In the genomic region with DNA sequence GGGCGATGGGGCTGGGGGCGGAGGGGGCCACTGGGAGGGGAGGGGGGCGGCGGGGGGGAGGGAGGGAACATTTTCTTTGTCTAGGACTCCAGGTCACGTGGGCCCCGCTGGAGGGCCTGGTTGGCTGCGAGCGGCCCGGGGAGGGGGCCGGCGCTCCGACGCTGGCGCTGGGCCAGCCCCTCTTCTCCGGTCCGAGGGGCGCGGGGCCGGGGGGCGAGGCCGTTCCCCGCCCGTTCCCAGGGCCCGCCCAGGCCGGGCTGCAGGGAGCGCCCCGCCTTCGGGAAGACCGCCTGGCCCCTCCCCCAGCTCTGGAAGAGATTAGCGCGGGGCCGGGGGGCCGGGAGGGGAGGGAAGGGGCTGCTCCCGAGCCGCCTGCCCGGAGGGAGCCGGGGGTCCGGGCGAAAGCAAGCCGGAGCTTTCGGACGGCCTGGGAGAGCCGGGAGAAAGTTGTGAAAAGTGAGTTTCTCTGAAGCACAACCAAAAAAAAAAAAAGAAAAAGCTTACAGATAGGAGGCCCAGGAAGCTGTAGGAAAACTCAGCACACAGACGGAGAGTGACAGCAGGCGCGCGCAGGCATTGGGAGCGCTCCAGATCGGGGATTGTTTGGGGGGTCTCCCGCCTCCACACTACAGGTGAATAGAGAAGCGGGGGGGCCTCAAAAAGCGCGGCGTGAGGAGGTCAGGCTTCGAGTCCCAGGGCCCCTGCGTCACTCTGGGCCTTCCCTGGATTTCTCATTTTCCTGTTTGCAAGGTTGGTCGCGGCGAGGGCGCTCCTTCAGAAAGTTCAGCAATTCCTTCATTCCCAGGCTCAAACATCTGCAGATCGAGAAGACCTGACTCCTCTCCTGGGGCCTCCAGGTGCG, we compare ENCODE assay signal across 1 cellular context.
TF ChIP-seq lines count a peak whose summit lies in the region.

No MANE protein-coding gene starts in this region.

TF ChIP-seq in HepG2, 621 proteins besides CTCF, POLR2A, EP300 and RAD21 (continued from another document and continues in another):
- TF ChIP-seq ZNF576 (CRISPR knock-in tag; IDR thresholded peaks at IDR 0.05) (no peak), HOXA7 (CRISPR knock-in tag; IDR thresholded peaks at IDR 0.05) (no peak), ZNF121 (CRISPR knock-in tag; IDR thresholded peaks at IDR 0.05) (no peak), ZNF839 (CRISPR knock-in tag; IDR thresholded peaks at IDR 0.05; ENCODE audit: borderline replicate concordance) (no peak), THYN1 (CRISPR knock-in tag; IDR thresholded peaks at IDR 0.05; ENCODE audit: borderline replicate concordance, low read depth) (no peak), BCL6 (CRISPR knock-in tag; IDR thresholded peaks at IDR 0.05) (no peak), HNRNPLL (IDR thresholded peaks at IDR 0.05; ENCODE audit: low read depth, low read length, poor library complexity, severe bottlenecking) (no peak), SYNCRIP (IDR thresholded peaks at IDR 0.05; ENCODE audit: insufficient read depth, low read depth, low read length) (no peak), NBN (conservative IDR thresholded peaks at IDR 0.05) (no peak), NR3C1 (CRISPR knock-in tag; IDR thresholded peaks at IDR 0.05) (no peak), ZNF652 (CRISPR knock-in tag; IDR thresholded peaks at IDR 0.05; ENCODE audit: borderline replicate concordance, low read depth) (no peak), ZBTB42 (CRISPR knock-in tag; IDR thresholded peaks at IDR 0.05) (no peak), PHB2 (IDR thresholded peaks at IDR 0.05; ENCODE audit: partially characterized antibody) (no peak), POLR2AphosphoS5 (IDR thresholded peaks at IDR 0.05; ENCODE audit: low read depth, low read length) (no peak; the same call in none of the 2 replicates), NCOA2 (CRISPR knock-in tag; IDR thresholded peaks at IDR 0.05) (no peak), CREM (IDR thresholded peaks at IDR 0.05) (no peak), CREM (CRISPR knock-in tag; IDR thresholded peaks at IDR 0.05) (no peak), ZNF235 (CRISPR knock-in tag; IDR thresholded peaks at IDR 0.05; ENCODE audit: borderline replicate concordance) (no peak), ZNF432 (CRISPR knock-in tag; IDR thresholded peaks at IDR 0.05; ENCODE audit: borderline replicate concordance) (no peak), ZNF572 (CRISPR knock-in tag; IDR thresholded peaks at IDR 0.05) (no peak), YEATS4 (CRISPR knock-in tag; IDR thresholded peaks at IDR 0.05; ENCODE audit: borderline replicate concordance) (no peak; the same call in 1 of the 2 replicates), PRPF4 (IDR thresholded peaks at IDR 0.05; ENCODE audit: low read depth, low read length, poor library complexity, severe bottlenecking) (peak; percentile 85), ZFP36L1 (CRISPR knock-in tag; IDR thresholded peaks at IDR 0.05) (no peak), NONO (IDR thresholded peaks at IDR 0.05) (no peak), NONO (CRISPR knock-in tag; conservative IDR thresholded peaks at IDR 0.05) (no peak), IRX3 (CRISPR knock-in tag; IDR thresholded peaks at IDR 0.05; ENCODE audit: borderline replicate concordance, low read depth) (no peak; the same call in 1 of the 2 replicates), ELF3 (CRISPR knock-in tag; IDR thresholded peaks at IDR 0.05) (no peak), RELA (CRISPR knock-in tag; IDR thresholded peaks at IDR 0.05) (no peak), THAP8 (CRISPR knock-in tag; IDR thresholded peaks at IDR 0.05; ENCODE audit: borderline replicate concordance) (no peak), SP1 (IDR thresholded peaks at IDR 0.05) (no peak), SP1 (CRISPR knock-in tag; IDR thresholded peaks at IDR 0.05) (0 out of 2 replicates have a peak, but pooled peaks have one; percentile 10), ZNF737 (CRISPR knock-in tag; IDR thresholded peaks at IDR 0.05; ENCODE audit: borderline replicate concordance) (no peak), HDAC2 (CRISPR knock-in tag; IDR thresholded peaks at IDR 0.05) (no peak), ZNF556 (CRISPR knock-in tag; IDR thresholded peaks at IDR 0.05; ENCODE audit: borderline replicate concordance) (no peak; the same call in 1 of the 2 replicates), SIX1 (CRISPR knock-in tag; IDR thresholded peaks at IDR 0.05; ENCODE audit: borderline replicate concordance) (no peak)
- TF ChIP-seq, protein P1, sequence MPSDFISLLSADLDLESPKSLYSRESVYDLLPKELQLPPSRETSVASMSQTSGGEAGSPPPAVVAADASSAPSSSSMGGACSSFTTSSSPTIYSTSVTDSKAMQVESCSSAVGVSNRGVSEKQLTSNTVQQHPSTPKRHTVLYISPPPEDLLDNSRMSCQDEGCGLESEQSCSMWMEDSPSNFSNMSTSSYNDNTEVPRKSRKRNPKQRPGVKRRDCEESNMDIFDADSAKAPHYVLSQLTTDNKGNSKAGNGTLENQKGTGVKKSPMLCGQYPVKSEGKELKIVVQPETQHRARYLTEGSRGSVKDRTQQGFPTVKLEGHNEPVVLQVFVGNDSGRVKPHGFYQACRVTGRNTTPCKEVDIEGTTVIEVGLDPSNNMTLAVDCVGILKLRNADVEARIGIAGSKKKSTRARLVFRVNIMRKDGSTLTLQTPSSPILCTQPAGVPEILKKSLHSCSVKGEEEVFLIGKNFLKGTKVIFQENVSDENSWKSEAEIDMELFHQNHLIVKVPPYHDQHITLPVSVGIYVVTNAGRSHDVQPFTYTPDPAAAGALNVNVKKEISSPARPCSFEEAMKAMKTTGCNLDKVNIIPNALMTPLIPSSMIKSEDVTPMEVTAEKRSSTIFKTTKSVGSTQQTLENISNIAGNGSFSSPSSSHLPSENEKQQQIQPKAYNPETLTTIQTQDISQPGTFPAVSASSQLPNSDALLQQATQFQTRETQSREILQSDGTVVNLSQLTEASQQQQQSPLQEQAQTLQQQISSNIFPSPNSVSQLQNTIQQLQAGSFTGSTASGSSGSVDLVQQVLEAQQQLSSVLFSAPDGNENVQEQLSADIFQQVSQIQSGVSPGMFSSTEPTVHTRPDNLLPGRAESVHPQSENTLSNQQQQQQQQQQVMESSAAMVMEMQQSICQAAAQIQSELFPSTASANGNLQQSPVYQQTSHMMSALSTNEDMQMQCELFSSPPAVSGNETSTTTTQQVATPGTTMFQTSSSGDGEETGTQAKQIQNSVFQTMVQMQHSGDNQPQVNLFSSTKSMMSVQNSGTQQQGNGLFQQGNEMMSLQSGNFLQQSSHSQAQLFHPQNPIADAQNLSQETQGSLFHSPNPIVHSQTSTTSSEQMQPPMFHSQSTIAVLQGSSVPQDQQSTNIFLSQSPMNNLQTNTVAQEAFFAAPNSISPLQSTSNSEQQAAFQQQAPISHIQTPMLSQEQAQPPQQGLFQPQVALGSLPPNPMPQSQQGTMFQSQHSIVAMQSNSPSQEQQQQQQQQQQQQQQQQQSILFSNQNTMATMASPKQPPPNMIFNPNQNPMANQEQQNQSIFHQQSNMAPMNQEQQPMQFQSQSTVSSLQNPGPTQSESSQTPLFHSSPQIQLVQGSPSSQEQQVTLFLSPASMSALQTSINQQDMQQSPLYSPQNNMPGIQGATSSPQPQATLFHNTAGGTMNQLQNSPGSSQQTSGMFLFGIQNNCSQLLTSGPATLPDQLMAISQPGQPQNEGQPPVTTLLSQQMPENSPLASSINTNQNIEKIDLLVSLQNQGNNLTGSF (CRISPR knock-in tag; IDR thresholded peaks at IDR 0.05): no peak
- TF ChIP-seq, protein P2, sequence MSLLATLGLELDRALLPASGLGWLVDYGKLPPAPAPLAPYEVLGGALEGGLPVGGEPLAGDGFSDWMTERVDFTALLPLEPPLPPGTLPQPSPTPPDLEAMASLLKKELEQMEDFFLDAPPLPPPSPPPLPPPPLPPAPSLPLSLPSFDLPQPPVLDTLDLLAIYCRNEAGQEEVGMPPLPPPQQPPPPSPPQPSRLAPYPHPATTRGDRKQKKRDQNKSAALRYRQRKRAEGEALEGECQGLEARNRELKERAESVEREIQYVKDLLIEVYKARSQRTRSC (CRISPR knock-in tag; IDR thresholded peaks at IDR 0.05; ENCODE audit: low read depth): no peak
- TF ChIP-seq, protein P3, sequence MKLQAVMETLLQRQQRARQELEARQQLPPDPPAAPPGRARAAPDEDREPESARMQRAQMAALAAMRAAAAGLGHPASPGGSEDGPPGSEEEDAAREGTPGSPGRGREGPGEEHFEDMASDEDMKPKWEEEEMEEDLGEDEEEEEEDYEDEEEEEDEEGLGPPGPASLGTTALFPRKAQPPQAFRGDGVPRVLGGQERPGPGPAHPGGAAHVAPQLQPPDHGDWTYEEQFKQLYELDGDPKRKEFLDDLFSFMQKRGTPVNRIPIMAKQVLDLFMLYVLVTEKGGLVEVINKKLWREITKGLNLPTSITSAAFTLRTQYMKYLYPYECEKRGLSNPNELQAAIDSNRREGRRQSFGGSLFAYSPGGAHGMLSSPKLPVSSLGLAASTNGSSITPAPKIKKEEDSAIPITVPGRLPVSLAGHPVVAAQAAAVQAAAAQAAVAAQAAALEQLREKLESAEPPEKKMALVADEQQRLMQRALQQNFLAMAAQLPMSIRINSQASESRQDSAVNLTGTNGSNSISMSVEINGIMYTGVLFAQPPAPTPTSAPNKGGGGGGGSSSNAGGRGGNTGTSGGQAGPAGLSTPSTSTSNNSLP (IDR thresholded peaks at IDR 0.05; ENCODE audit: low read depth, low read length): no peak
- TF ChIP-seq, protein P4, sequence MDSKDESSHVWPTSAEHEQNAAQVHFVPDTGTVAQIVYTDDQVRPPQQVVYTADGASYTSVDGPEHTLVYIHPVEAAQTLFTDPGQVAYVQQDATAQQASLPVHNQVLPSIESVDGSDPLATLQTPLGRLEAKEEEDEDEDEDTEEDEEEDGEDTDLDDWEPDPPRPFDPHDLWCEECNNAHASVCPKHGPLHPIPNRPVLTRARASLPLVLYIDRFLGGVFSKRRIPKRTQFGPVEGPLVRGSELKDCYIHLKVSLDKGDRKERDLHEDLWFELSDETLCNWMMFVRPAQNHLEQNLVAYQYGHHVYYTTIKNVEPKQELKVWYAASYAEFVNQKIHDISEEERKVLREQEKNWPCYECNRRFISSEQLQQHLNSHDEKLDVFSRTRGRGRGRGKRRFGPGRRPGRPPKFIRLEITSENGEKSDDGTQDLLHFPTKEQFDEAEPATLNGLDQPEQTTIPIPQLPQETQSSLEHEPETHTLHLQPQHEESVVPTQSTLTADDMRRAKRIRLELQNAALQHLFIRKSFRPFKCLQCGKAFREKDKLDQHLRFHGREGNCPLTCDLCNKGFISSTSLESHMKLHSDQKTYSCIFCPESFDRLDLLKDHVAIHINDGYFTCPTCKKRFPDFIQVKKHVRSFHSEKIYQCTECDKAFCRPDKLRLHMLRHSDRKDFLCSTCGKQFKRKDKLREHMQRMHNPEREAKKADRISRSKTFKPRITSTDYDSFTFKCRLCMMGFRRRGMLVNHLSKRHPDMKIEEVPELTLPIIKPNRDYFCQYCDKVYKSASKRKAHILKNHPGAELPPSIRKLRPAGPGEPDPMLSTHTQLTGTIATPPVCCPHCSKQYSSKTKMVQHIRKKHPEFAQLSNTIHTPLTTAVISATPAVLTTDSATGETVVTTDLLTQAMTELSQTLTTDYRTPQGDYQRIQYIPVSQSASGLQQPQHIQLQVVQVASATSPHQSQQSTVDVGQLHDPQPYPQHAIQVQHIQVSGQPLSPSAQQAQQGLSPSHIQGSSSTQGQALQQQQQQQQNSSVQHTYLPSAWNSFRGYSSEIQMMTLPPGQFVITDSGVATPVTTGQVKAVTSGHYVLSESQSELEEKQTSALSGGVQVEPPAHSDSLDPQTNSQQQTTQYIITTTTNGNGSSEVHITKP (CRISPR knock-in tag; IDR thresholded peaks at IDR 0.05; ENCODE audit: low read depth): no peak
- TF ChIP-seq, protein P5, sequence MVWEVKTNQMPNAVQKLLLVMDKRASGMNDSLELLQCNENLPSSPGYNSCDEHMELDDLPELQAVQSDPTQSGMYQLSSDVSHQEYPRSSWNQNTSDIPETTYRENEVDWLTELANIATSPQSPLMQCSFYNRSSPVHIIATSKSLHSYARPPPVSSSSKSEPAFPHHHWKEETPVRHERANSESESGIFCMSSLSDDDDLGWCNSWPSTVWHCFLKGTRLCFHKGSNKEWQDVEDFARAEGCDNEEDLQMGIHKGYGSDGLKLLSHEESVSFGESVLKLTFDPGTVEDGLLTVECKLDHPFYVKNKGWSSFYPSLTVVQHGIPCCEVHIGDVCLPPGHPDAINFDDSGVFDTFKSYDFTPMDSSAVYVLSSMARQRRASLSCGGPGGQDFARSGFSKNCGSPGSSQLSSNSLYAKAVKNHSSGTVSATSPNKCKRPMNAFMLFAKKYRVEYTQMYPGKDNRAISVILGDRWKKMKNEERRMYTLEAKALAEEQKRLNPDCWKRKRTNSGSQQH (CRISPR knock-in tag; IDR thresholded peaks at IDR 0.05; ENCODE audit: low read depth): no peak
- TF ChIP-seq, protein P6, sequence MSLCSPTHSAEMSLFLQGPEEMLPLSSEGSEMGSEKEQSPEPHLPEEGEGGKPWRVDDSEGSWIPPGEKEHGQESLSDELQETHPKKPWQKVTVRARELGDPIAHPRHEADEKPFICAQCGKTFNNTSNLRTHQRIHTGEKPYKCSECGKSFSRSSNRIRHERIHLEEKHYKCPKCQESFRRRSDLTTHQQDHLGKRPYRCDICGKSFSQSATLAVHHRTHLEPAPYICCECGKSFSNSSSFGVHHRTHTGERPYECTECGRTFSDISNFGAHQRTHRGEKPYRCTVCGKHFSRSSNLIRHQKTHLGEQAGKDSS (CRISPR knock-in tag; IDR thresholded peaks at IDR 0.05; ENCODE audit: borderline replicate concordance, low read depth): no peak
